21 cellular contexts compared by ENCODE assay signal in genomic region chr6:53506872-53507271, GRCh38.
"Had no signal": no experiment of that assay in that cellular context is flagged by ENCODE, and none has a peak within 500 bp of the region (broad histone marks: within the 10 kb centered on the region; RNA-seq: fewer than 3 reads in every experiment).

No MANE protein-coding gene starts in this region.

- H3K27me3 ChIP-seq: dorsolateral prefrontal cortex, sigmoid colon, tibial nerve, upper lobe of left lung had no signal

- ATAC-seq: left ventricle myocardium superior; lower lobe of right lung; naive thymus-derived CD8-positive, alpha-beta T cell; psoas muscle; right cardiac atrium; stimulated activated memory B cell treated with anti-CD40 and anti-IgM and Interleukin-4, amounts not matched to agents 10 μg/mL and 1 μg/mL and 100 μg/mL, for 72 hours; stimulated activated naive CD8-positive, alpha-beta T cell treated with anti-CD3 and anti-CD28 coated beads, Interleukin-15, Interleukin-2, amounts not matched to agents 100 U/mL and 50 U/mL, for 24 hours had no signal

- H3K27ac ChIP-seq: dorsolateral prefrontal cortex, lower lobe of right lung, psoas muscle, sigmoid colon, thoracic aorta, tibial nerve, upper lobe of left lung had no signal

- FAIRE-seq: urothelium cell line had no signal

- DNase-seq: dorsolateral prefrontal cortex; effector CD4-positive, alpha-beta T cell; hypothalamus; immature natural killer cell; left ventricle myocardium superior; lower lobe of right lung; naive thymus-derived CD8-positive, alpha-beta T cell; nephron progenitor cell; nucleus accumbens; posterior cingulate gyrus; psoas muscle; right cardiac atrium; sigmoid colon; stimulated activated CD4-positive, alpha-beta T cell treated with anti-CD3 and anti-CD28 coated beads, Interleukin-4, amount 100 ng/mL, for 4 hours; stimulated activated naive CD8-positive, alpha-beta T cell treated with anti-CD3 and anti-CD28 coated beads, Interleukin-15, Interleukin-2, amounts not matched to agents 100 U/mL and 50 U/mL, for 24 hours; substantia nigra; upper lobe of left lung had no signal

- H3K4me1 ChIP-seq: lower lobe of right lung, psoas muscle, tibial nerve, upper lobe of left lung had no signal

- H3K9me3 ChIP-seq: lower lobe of right lung, psoas muscle, sigmoid colon, thoracic aorta, tibial nerve, upper lobe of left lung had no signal

- H3K4me3 ChIP-seq: dorsolateral prefrontal cortex, lower lobe of right lung, psoas muscle, sigmoid colon, thoracic aorta, tibial nerve, upper lobe of left lung had no signal
